ENCODE assay signal across 1 cellular context in the genomic region with DNA sequence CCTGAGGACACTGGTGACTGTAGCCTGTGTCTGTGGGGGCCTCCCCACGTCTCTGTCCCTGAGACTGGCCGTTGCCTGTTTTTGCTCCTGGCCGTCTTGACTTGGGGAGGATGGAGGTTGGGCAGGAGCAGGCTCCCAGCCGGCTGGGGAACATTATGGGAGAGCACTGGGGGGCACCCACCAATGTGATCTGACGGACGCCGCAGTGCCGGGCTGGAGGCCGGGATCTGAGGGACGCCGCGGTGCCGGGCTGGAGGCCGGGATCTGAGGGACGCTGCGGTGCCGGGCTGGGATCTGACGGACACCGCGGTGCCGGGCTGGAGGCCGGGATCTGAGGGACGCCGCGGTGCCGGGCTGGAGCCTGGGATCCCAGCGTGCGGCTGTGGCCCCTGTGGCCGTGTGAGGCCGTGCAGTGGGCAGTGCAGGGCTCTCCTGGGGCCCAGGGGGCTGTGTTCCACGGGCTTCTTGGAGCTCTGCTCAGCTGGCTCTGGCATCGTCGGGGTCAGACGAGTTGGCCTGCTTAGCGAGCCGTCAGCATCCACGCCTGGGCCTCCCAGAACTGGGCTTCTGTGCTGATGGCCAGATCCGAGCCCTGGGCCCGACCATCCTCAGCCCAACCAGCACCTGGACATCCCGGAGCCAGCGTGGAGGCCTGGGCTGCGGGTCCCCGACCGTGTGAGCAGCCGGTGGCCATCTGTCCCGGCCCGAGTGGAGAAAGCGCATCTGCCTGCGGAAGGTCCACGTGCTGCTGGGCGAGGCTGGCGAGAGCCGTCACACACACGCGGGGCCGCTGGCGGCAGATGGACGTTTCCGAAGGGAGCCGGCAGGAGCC.
TF ChIP-seq lines count a peak whose summit lies in the region.

No MANE protein-coding gene starts in this region.

TF ChIP-seq in IMR-90, 13 proteins besides CTCF, POLR2A, EP300 and RAD21 (continued from another document):
- TF ChIP-seq SMC3 (IDR thresholded peaks at IDR 0.05; ENCODE audit: low read depth, low read length) (no peak), RCOR1 (IDR thresholded peaks at IDR 0.05; ENCODE audit: insufficient replicate concordance, low read length) (no peak), BHLHE40 (IDR thresholded peaks at IDR 0.05; ENCODE audit: low read depth, low read length) (no peak), NFE2L2 (IDR thresholded peaks at IDR 0.05; ENCODE audit: low read depth, low read length) (no peak), MAFK (IDR thresholded peaks at IDR 0.05; ENCODE audit: low read depth, low read length) (no peak), MAZ (IDR thresholded peaks at IDR 0.05; ENCODE audit: borderline replicate concordance, low read depth, low read length) (no peak), CHD1 (IDR thresholded peaks at IDR 0.05; ENCODE audit: low read depth, low read length) (no peak)
- TF ChIP-seq, protein P1, sequence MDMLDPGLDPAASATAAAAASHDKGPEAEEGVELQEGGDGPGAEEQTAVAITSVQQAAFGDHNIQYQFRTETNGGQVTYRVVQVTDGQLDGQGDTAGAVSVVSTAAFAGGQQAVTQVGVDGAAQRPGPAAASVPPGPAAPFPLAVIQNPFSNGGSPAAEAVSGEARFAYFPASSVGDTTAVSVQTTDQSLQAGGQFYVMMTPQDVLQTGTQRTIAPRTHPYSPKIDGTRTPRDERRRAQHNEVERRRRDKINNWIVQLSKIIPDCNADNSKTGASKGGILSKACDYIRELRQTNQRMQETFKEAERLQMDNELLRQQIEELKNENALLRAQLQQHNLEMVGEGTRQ (IDR thresholded peaks at IDR 0.05; ENCODE audit: low read depth, low read length), result no peak
